In genomic region chr3:161274691-161275298, GRCh38 we compare ENCODE assay signal across 9 cellular contexts. TPM values are rescaled to one million over a fixed set of nuclear protein-coding genes. Genes with fewer than 3 reads are reported as not detected.
DNase-seq lines count a peak whose midpoint lies in the region; ATAC-seq, FAIRE-seq and TF ChIP-seq lines count a peak whose summit lies in the region.
"Had no signal": no experiment of that assay in that cellular context is flagged by ENCODE, and none has a peak within 500 bp of the region (broad histone marks: within the 10 kb centered on the region; RNA-seq: fewer than 3 reads in every experiment).

No MANE protein-coding gene starts in this region.

- H2AFZ ChIP-seq in endothelial cell of umbilical vein (ENCODE audit: low read depth, low read length) (no peak overlapping the region), neural cell (ENCODE audit: low read depth, low read length) (no peak overlapping the region)

- H3K9ac ChIP-seq in endothelial cell of umbilical vein (replicated peaks; ENCODE audit: extremely low read depth, insufficient read depth, low read length), result no peak overlapping the region
- no peak overlapping the region for H3K9ac ChIP-seq in neural cell (ENCODE audit: low read length)

- H3K4me2 ChIP-seq in endothelial cell of umbilical vein (ENCODE audit: insufficient read depth, low read length) (no peak overlapping the region), neural cell (ENCODE audit: low read length) (no peak overlapping the region)

- 69% methylated on average over 4 of the region's 4 CpGs for WGBS in lower leg skin, 2 donors

- intact Hi-C loops in endothelial cell of umbilical vein (cut with micrococcal nuclease), result loop anchor here (1.0 to 5.0 kb wide), 5 partner anchors 178 to 567 kb away; partner anchors contain the start of gene PPM1L
- intact Hi-C loops in lower leg skin (cut with DNase I; ENCODE audit: low total_unique reads), result loop anchor here (5.0 kb wide), 1 partner anchor 148 kb away; no protein-coding TSS in a partner anchor

- H3K27me3 Mint-ChIP-seq in T-cell, result no peaks in the 10 kb centered on the region

- ATAC-seq in GM21423 (IDR thresholded peaks at IDR 0.05; ENCODE audit: unreplicated experiment) (peak; percentile 82), T-cell (replicated peaks in 1 of 4) (no peak)

- BruUV-seq in endothelial cell of umbilical vein (replicated peaks; lab: Mats Ljungman, UMichigan), result no TSS peak

- no peak overlapping the region for H3K27ac ChIP-seq in endothelial cell of umbilical vein (ENCODE audit: insufficient read depth, low read depth, low read length)
- H3K27ac ChIP-seq in neural cell (ENCODE audit: low read length), result no peak overlapping the region

- no peak overlapping the region for H3K27ac Mint-ChIP-seq in T-cell

- H4K20me1 ChIP-seq in endothelial cell of umbilical vein (replicated peaks; ENCODE audit: control insufficient read depth, extremely low read depth, insufficient read depth, low read length) (no peaks in the 10 kb centered on the region), neural cell (ENCODE audit: insufficient read depth) (no peaks in the 10 kb centered on the region)

- TF ChIP-seq POLR2A in endothelial cell of umbilical vein (IDR thresholded peaks at IDR 0.05; ENCODE audit: low read depth, low read length) (no peak), lower leg skin (IDR thresholded peaks at IDR 0.05) (no peak)

- FAIRE-seq in endothelial cell of umbilical vein (lab: Jason Lieb, UNC), result peak; percentile 38
- FAIRE-seq: endometrium had no signal

- peaks cover 0 to 2% (median 2%) of the 10 kb centered on the region in 3 donors for H3K4me1 Mint-ChIP-seq in T-cell

- no peak overlapping the region for H3K4me3 ChIP-seq in endothelial cell of umbilical vein (replicated peaks in 1 of 3; ENCODE audit: insufficient read depth in 1 of 3, low read depth in 1 of 3, low read length in 3 of 3)
- no peak overlapping the region for H3K4me3 ChIP-seq in neural cell (ENCODE audit: low read length)
- no peak overlapping the region for H3K4me3 ChIP-seq in lower leg skin (ENCODE audit: low read depth, poor library complexity, severe bottlenecking)

- no peak for TF ChIP-seq RAD21 in neural cell (conservative IDR thresholded peaks at IDR 0.05)

- peak; percentile 14 for DNase-seq in NK-92 treated with Interleukin-12 subunit alpha and Interleukin-12 subunit beta, amount 100 ng/mL, for 24 hours (lab: John Stamatoyannopoulos, UW)
- DNase-seq in NK-92 (lab: John Stamatoyannopoulos, UW; ENCODE audit: unreplicated experiment) (no peak), T-cell (peak in 22 of 34 experiments; percentile 2 to 42 (median 17)), endothelial cell of umbilical vein (ENCODE audit: low read depth, low spot score) (peak; percentile 77), lower leg skin (ENCODE audit: low spot score in 2 of 2) (no peak)

- H3K9me2 ChIP-seq in neural cell (ENCODE audit: insufficient read depth, low read length), result no peaks in the 10 kb centered on the region

- TF ChIP-seq CTCF in LNCAP (IDR thresholded peaks at IDR 0.05) (peak; percentile 77), endothelial cell of umbilical vein (IDR thresholded peaks at IDR 0.05; ENCODE audit: extremely low read depth in 1 of 2, insufficient read depth in 1 of 2, low read depth in 1 of 2, low read length in 2 of 2) (peak; percentile 54 to 64), neural cell (IDR thresholded peaks at IDR 0.05; ENCODE audit: poor library complexity, severe bottlenecking) (peak; percentile 47), lower leg skin (IDR thresholded peaks at IDR 0.05) (no peak)

- POLR2A ChIA-PET in T-cell (lab: Charles Lee) (no interaction called here), endothelial cell of umbilical vein (lab: Charles Lee) (no interaction called here)

- H3K4me1 ChIP-seq in endothelial cell of umbilical vein (ENCODE audit: control insufficient read depth, extremely low read depth, insufficient read depth, low read length), result no peaks in the 10 kb centered on the region

- H3K36me3 Mint-ChIP-seq in T-cell, result peaks cover 32% of the 10 kb centered on the region

- H3K4me3 Mint-ChIP-seq in T-cell, result no peak overlapping the region

- CTCF ChIA-PET in T-cell (lab: Charles Lee) (interaction anchor here (0.6 to 2.9 kb wide), 19 partner anchors 14 to 178 kb away, joined by 3 to 23 read pairs (median 5); no protein-coding TSS in a partner anchor), endothelial cell of umbilical vein (lab: Charles Lee) (interaction anchor here (0.5 to 3.5 kb wide), 53 partner anchors 8 to 588 kb away, joined by 3 to 61 read pairs (median 5); partner anchors contain the start of gene NMD3)

- TF ChIP-seq EP300 in neural cell (conservative IDR thresholded peaks at IDR 0.05; ENCODE audit: poor library complexity, severe bottlenecking), result no peak

- peaks cover 12 to 28% (median 19%) of the 10 kb centered on the region in 3 donors for H3K9me3 Mint-ChIP-seq in T-cell

- H3K36me3 ChIP-seq in endothelial cell of umbilical vein (ENCODE audit: control insufficient read depth in 2 of 2, extremely low read depth in 1 of 2, insufficient read depth in 2 of 2, low read length in 2 of 2) (no peaks in the 10 kb centered on the region), neural cell (ENCODE audit: insufficient read depth, low read length) (no peaks in the 10 kb centered on the region)

- H3F3A ChIP-seq in neural cell (ENCODE audit: insufficient read depth, low read length, poor library complexity, severe bottlenecking), result no peaks in the 10 kb centered on the region

- H3K79me2 ChIP-seq in endothelial cell of umbilical vein (ENCODE audit: control insufficient read depth, insufficient read depth, low read length), result no peaks in the 10 kb centered on the region
- H3K79me2 ChIP-seq in neural cell (replicated peaks; ENCODE audit: insufficient read depth, low read length), result no peaks in the 10 kb centered on the region

- no peaks in the 10 kb centered on the region for H3K27me3 ChIP-seq in endothelial cell of umbilical vein (ENCODE audit: control insufficient read depth in 2 of 2, insufficient read depth in 2 of 2, low read length in 2 of 2)
- no peaks in the 10 kb centered on the region for H3K27me3 ChIP-seq in neural cell (ENCODE audit: insufficient read depth, low read depth, low read length)

- H3K9me1 ChIP-seq in endothelial cell of umbilical vein (replicated peaks; ENCODE audit: control insufficient read depth, extremely low read depth, insufficient read depth, low read length), result no peaks in the 10 kb centered on the region

- H3K9me3 ChIP-seq in endothelial cell of umbilical vein (replicated peaks; ENCODE audit: control insufficient read depth, insufficient read depth, low read length), result no peaks in the 10 kb centered on the region
- no peaks in the 10 kb centered on the region for H3K9me3 ChIP-seq in neural cell (ENCODE audit: low read length)

- dilution Hi-C loops in endothelial cell of umbilical vein (cut with MboI; ENCODE audit: extremely low pct_ligation_motif_present, low sequenced_read_pairs), result no loop called here

TF ChIP-seq in endothelial cell of umbilical vein, 7 proteins besides CTCF, POLR2A, EP300 and RAD21:
- no peak for TF ChIP-seq GATA2 (IDR thresholded peaks at IDR 0.05; ENCODE audit: insufficient read depth, insufficient read length, low read depth, low read length)
- TF ChIP-seq FOS (IDR thresholded peaks at IDR 0.05; ENCODE audit: borderline replicate concordance, insufficient read depth, low read length), result no peak
- no peak for TF ChIP-seq EZH2 (IDR thresholded peaks at IDR 0.05; ENCODE audit: borderline replicate concordance, low read depth, low read length, severe bottlenecking)
- no peak for TF ChIP-seq JUN (IDR thresholded peaks at IDR 0.05; ENCODE audit: borderline replicate concordance, insufficient read depth, insufficient read length, low read depth)
- TF ChIP-seq MAX (IDR thresholded peaks at IDR 0.05; ENCODE audit: insufficient read depth, insufficient read length), result no peak
- no peak for TF ChIP-seq POLR2AphosphoS5 (IDR thresholded peaks at IDR 0.05; ENCODE audit: insufficient read depth, low read depth, low read length)
- no peak for TF ChIP-seq MYC (IDR thresholded peaks at IDR 0.05; ENCODE audit: low read depth, low read length)

TF ChIP-seq in neural cell, 6 proteins besides CTCF, POLR2A, EP300 and RAD21 (continues in another document):
- TF ChIP-seq MXI1 (conservative IDR thresholded peaks at IDR 0.05; ENCODE audit: poor library complexity, severe bottlenecking) (no peak), REST (IDR thresholded peaks at IDR 0.05; ENCODE audit: borderline replicate concordance) (no peak)

RNA-seq across cellular contexts. Expression of gene NMD3, which starts 53.7 kb away (rescaled TPM):
- total RNA-seq in T-cell, result 10 to 100 TPM; 39.2 to 43.4 (median 42.4) TPM
- total RNA-seq in endothelial cell of umbilical vein, result 53.8 and 57.9 TPM in 2 replicates
- polyA plus RNA-seq in endothelial cell of umbilical vein, result 9.7 and 14.2 TPM in 2 replicates
- polyA plus RNA-seq in endothelial cell of umbilical vein (2011; cell fraction: cytosol; rRNA removed), result 19.7 and 22.1 TPM in 2 replicates
- polyA plus RNA-seq in endothelial cell of umbilical vein (2011; cell fraction: nucleus; rRNA removed), result 31.4 and 32.9 TPM in 2 replicates
- polyA plus RNA-seq in endothelial cell of umbilical vein (2012), result 40.0 and 49.6 TPM in 2 replicates
- 54.0 and 65.7 TPM in 2 replicates for polyA minus RNA-seq in endothelial cell of umbilical vein
- polyA minus RNA-seq in endothelial cell of umbilical vein (2011; cell fraction: cytosol; rRNA and poly(A)+ RNA removed), result 29.6 TPM
- polyA minus RNA-seq in endothelial cell of umbilical vein (2011; cell fraction: nucleus; rRNA and poly(A)+ RNA removed), result 50.5 and 70.8 TPM in 2 replicates
- polyA plus RNA-seq in neural cell, result 22.4 and 25.3 TPM in 2 replicates
- polyA minus RNA-seq in neural cell, result 66.7 and 72.2 TPM in 2 replicates
- 10 to 100 TPM; 25.4 to 37.0 (median 30.0) TPM for total RNA-seq in lower leg skin

Comparison
In these comparisons a context has a peak if more than half of its experiments do, and no peak if none do; other contexts are left out.
1. DNase-seq: peak in NK-92 treated with Interleukin-12 subunit alpha and Interleukin-12 subunit beta, amount 100 ng/mL, for 24 hours (single experiment), T-cell (22 of 34) and endothelial cell of umbilical vein (single experiment); none in NK-92 (single experiment) and lower leg skin (0 of 2).
2. CTCF ChIP-seq: peak in LNCAP (single experiment), endothelial cell of umbilical vein (2 of 2) and neural cell (single experiment); none in lower leg skin (0 of 3).